2 cellular contexts compared by ENCODE assay signal in genomic region chr12:64240781-64241180, GRCh38.
TF ChIP-seq lines count a peak whose summit lies in the region.

No MANE protein-coding gene starts in this region.

TF ChIP-seq in HepG2, 621 proteins besides CTCF, POLR2A, EP300 and RAD21:
- TF ChIP-seq ZNF530 (CRISPR knock-in tag; IDR thresholded peaks at IDR 0.05; ENCODE audit: low read depth) = no peak
- TF ChIP-seq SAP130 (CRISPR knock-in tag; IDR thresholded peaks at IDR 0.05; ENCODE audit: low read depth) = no peak
- no peak for TF ChIP-seq KLF15 (CRISPR knock-in tag; IDR thresholded peaks at IDR 0.05; ENCODE audit: borderline replicate concordance)
- no peak for TF ChIP-seq KDM3A (CRISPR knock-in tag; IDR thresholded peaks at IDR 0.05; ENCODE audit: low read depth)
- no peak for TF ChIP-seq TARDBP (CRISPR knock-in tag; IDR thresholded peaks at IDR 0.05)
- TF ChIP-seq RFXAP (CRISPR knock-in tag; IDR thresholded peaks at IDR 0.05; ENCODE audit: borderline replicate concordance) = no peak
- TF ChIP-seq MXD1 (CRISPR knock-in tag; IDR thresholded peaks at IDR 0.05) = no peak
- no peak for TF ChIP-seq SKIL (CRISPR knock-in tag; IDR thresholded peaks at IDR 0.05; ENCODE audit: borderline replicate concordance)
- no peak for TF ChIP-seq MXD4 (CRISPR knock-in tag; IDR thresholded peaks at IDR 0.05)
- no peak for TF ChIP-seq ZSCAN9 (CRISPR knock-in tag; IDR thresholded peaks at IDR 0.05; ENCODE audit: borderline replicate concordance)

TF ChIP-seq in H1, 55 proteins besides CTCF, POLR2A, EP300 and RAD21:
- TF ChIP-seq SRF (IDR thresholded peaks at IDR 0.05; ENCODE audit: low read depth, low read length) (no peak), EZH2 (IDR thresholded peaks at IDR 0.05; ENCODE audit: low read depth, low read length, severe bottlenecking) (no peak), SP1 (IDR thresholded peaks at IDR 0.05; ENCODE audit: low read depth, low read length) (no peak), JUND (IDR thresholded peaks at IDR 0.05; ENCODE audit: low read length) (no peak), ZNF274 (IDR thresholded peaks at IDR 0.05; ENCODE audit: borderline replicate concordance, extremely low read depth, low read length) (no peak), BCL11A (IDR thresholded peaks at IDR 0.05; ENCODE audit: low read depth in 2 of 2, low read length in 2 of 2) (no peak), MAX (IDR thresholded peaks at IDR 0.05) (no peak), CHD2 (IDR thresholded peaks at IDR 0.05; ENCODE audit: low read length) (no peak)
